In genomic region chr10:6136215-6137201, GRCh38 we compare ENCODE assay signal across 8 cellular contexts. TPM values are rescaled to one million over a fixed set of nuclear protein-coding genes. Genes with fewer than 3 reads are reported as not detected.
A peak's percentile ranks its signal among the peaks of the same experiment; 100 is the strongest.
DNase-seq lines count a peak whose midpoint lies in the region; ATAC-seq and TF ChIP-seq lines count a peak whose summit lies in the region.

No MANE protein-coding gene starts in this region.

- H3K9me3 Mint-ChIP-seq in activated naive CD8-positive, alpha-beta T cell treated with anti-CD3 and anti-CD28 coated beads for 36 hours: no peaks in the 10 kb centered on the region

- peak; percentile 24 for TF ChIP-seq POLR2A in GM19099 (IDR thresholded peaks at IDR 0.05; ENCODE audit: extremely low read depth, insufficient read length, low read depth)

- H3K4me1 Mint-ChIP-seq in activated naive CD8-positive, alpha-beta T cell treated with anti-CD3 and anti-CD28 coated beads for 36 hours: peaks cover 52% of the 10 kb centered on the region

- no peaks in the 10 kb centered on the region for H3K36me3 Mint-ChIP-seq in activated naive CD8-positive, alpha-beta T cell treated with anti-CD3 and anti-CD28 coated beads for 36 hours

- DNase-seq in A172 (ENCODE audit: low spot score) (peak; percentile 66), HUDEP-2 (lab: John Stamatoyannopoulos, UW; ENCODE audit: unreplicated experiment in 76 of 76) (no peak), NCI-H345 (lab: John Stamatoyannopoulos, UW) (no peak)
- DNase-seq in activated naive CD8-positive, alpha-beta T cell treated with anti-CD3 and anti-CD28 coated beads for 36 hours: peak; percentile 81
- DNase-seq in stimulated activated CD4-positive, alpha-beta T cell treated with anti-CD3 and anti-CD28 coated beads, Interleukin-2, amount 100 ng/mL, for 24 hours: peak; percentile 66 to 74

- H3K27ac Mint-ChIP-seq in activated naive CD8-positive, alpha-beta T cell treated with anti-CD3 and anti-CD28 coated beads for 36 hours: peak overlapping the region; percentile 95

- H3K4me3 Mint-ChIP-seq in activated naive CD8-positive, alpha-beta T cell treated with anti-CD3 and anti-CD28 coated beads for 36 hours: peak overlapping the region; percentile 69

- H3K27me3 Mint-ChIP-seq in activated naive CD8-positive, alpha-beta T cell treated with anti-CD3 and anti-CD28 coated beads for 36 hours: peaks cover 4% of the 10 kb centered on the region

- peak; percentile 38 for ATAC-seq in HG03469 (IDR thresholded peaks at IDR 0.05; ENCODE audit: unreplicated experiment)
- no peak for ATAC-seq in GM21381 (IDR thresholded peaks at IDR 0.05; ENCODE audit: unreplicated experiment)

RNA-seq across cellular contexts. Expression of gene RBM17, which starts 47.7 kb away (rescaled TPM):
- 56.5 and 70.3 TPM in 2 replicates for total RNA-seq in A172 (2014; rRNA removed; shearing (Covaris generic))
- total RNA-seq in activated naive CD8-positive, alpha-beta T cell treated with anti-CD3 and anti-CD28 coated beads for 36 hours: 100 to 1,000 TPM; 337 to 355 TPM

Comparison
In these comparisons a context has a peak if more than half of its experiments do, and no peak if none do; other contexts are left out.
1. DNase-seq: peak in A172 (single experiment), activated naive CD8-positive, alpha-beta T cell treated with anti-CD3 and anti-CD28 coated beads for 36 hours (single experiment) and stimulated activated CD4-positive, alpha-beta T cell treated with anti-CD3 and anti-CD28 coated beads, Interleukin-2, amount 100 ng/mL, for 24 hours (2 of 2); none in HUDEP-2 (0 of 76) and NCI-H345 (single experiment).